ENCODE assay signal across 8 cellular contexts in the genomic region with DNA sequence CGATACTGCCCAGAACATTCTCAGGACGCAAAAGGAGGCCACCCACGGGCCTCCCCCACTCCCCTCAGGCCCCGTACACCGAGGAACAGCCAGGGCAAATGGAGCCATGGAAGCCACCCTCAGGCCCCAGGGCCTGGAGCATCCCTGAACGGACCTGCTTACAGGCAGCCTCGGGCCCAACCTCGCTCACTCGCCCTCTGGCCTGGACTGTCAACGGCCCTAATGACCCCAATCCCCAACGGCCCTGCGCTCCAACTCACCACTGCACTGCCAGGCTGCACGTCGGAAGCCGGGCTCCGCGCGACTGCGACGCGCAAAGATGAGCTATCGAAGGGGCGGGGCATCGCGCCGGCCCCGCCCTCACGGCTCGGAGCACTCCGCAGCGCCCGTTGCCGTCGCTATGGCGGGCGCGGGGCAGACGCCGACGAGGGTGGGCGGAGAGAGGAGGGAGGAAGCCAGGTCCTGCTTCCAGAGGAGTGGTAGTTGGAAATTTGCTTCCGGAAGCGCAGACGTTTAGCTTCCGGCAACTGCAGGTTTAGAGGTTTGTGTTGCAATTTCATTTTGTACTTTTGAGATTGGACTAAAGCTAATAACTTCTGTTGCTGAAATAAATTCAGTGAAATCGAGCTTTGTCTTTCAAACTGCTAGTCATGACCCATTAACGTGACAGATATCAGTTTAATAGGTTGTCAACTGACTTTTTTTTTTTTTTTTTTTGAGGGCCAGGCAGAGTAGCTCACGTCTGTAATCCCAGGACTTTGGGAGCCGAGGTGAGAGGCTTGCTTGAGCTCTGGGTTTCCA. TPM values are rescaled to one million over a fixed set of nuclear protein-coding genes. Genes with fewer than 3 reads are reported as not detected.
A peak's percentile ranks its signal among the peaks of the same experiment; 100 is the strongest.
DNase-seq lines count a peak whose midpoint lies in the region; ATAC-seq and TF ChIP-seq lines count a peak whose summit lies in the region.

SKIC8 (minus strand) TSS at position 308 of the 801 bp plus-strand sequence. CDS start 3,923 bp downstream, outside the sequence.

- peaks cover 6% of the 10 kb centered on the region for H3K4me1 ChIP-seq in effector memory CD4-positive, alpha-beta T cell (ENCODE audit: control insufficient read depth, insufficient read depth, low read length, poor library complexity, severe bottlenecking)

- peaks cover 6% of the 10 kb centered on the region for H3K36me3 Mint-ChIP-seq in memory B cell

- ATAC-seq in memory B cell (ENCODE audit: low read depth), result peak; percentile 97

- H3K27ac Mint-ChIP-seq in memory B cell, result peak within 1 kb of the TSS; percentile 96

- peak within 1 kb of the TSS; percentile 98 for H3K4me3 Mint-ChIP-seq in memory B cell

- peak within 1 kb of the TSS; percentile 85 for H3K4me3 ChIP-seq in effector memory CD4-positive, alpha-beta T cell (ENCODE audit: insufficient read depth, low read depth, low read length, poor library complexity, severe bottlenecking)

- peaks cover 9% of the 10 kb centered on the region for H3K4me1 Mint-ChIP-seq in memory B cell

- DNase-seq in COLO829 (ENCODE audit: low spot score) (peak; percentile 89), GM20000 (ENCODE audit: low spot score) (peak; percentile 94), HT-29 (ENCODE audit: low spot score) (peak; percentile 98), NOMO-1 (lab: John Stamatoyannopoulos, UW; ENCODE audit: unreplicated experiment in 2 of 2) (peak; percentile 94 to 96), memory B cell (ENCODE audit: low spot score in 2 of 2) (peak; percentile 83 to 90)
- peak; percentile 94 for DNase-seq in activated CD8-positive, alpha-beta memory T cell treated with anti-CD3 and anti-CD28 coated beads for 24 hours
- peak; percentile 81 to 85 (median 83) for DNase-seq in effector memory CD4-positive, alpha-beta T cell
- DNase-seq in stimulated activated CD8-positive, alpha-beta memory T cell treated with anti-CD3 and anti-CD28 coated beads, Interleukin-12 subunit alpha, Interleukin-12 subunit beta, amount 100 ng/mL, for 1 hour (ENCODE audit: low read depth), result peak; percentile 75

- peaks cover under 1% of the 10 kb centered on the region for H3K36me3 ChIP-seq in effector memory CD4-positive, alpha-beta T cell (ENCODE audit: control insufficient read depth, insufficient read depth, low read length)

- peak within 1 kb of the TSS; percentile 72 for H3K27ac ChIP-seq in effector memory CD4-positive, alpha-beta T cell (ENCODE audit: insufficient read depth, low read length, poor library complexity, severe bottlenecking)

- H3K9me3 ChIP-seq in effector memory CD4-positive, alpha-beta T cell (ENCODE audit: control insufficient read depth, low read length), result no peaks in the 10 kb centered on the region

- H3K27me3 Mint-ChIP-seq in memory B cell, result no peaks in the 10 kb centered on the region

- no peak for TF ChIP-seq CTCF in GM20000 (IDR thresholded peaks at IDR 0.05; ENCODE audit: extremely low read depth, missing control alignments)

- no peaks in the 10 kb centered on the region for H3K9me3 Mint-ChIP-seq in memory B cell

- H3K27me3 ChIP-seq in effector memory CD4-positive, alpha-beta T cell (replicated peaks; ENCODE audit: control insufficient read depth, insufficient read depth, low read length, poor library complexity, severe bottlenecking), result no peaks in the 10 kb centered on the region

RNA-seq across cellular contexts. Expression of gene SKIC8, which starts in this region (rescaled TPM):
- total RNA-seq in HT-29 (2014; rRNA removed; shearing (Covaris generic)), result 64.0 and 74.8 TPM in 2 replicates

Comparison
In these comparisons a context has a peak if more than half of its experiments do, and no peak if none do; other contexts are left out.
1. Peak in every context shown above with its lines: DNase-seq, ATAC-seq, H3K4me3 ChIP-seq and H3K27ac ChIP-seq.